ENCODE assay signal across 11 cellular contexts in the genomic region with DNA sequence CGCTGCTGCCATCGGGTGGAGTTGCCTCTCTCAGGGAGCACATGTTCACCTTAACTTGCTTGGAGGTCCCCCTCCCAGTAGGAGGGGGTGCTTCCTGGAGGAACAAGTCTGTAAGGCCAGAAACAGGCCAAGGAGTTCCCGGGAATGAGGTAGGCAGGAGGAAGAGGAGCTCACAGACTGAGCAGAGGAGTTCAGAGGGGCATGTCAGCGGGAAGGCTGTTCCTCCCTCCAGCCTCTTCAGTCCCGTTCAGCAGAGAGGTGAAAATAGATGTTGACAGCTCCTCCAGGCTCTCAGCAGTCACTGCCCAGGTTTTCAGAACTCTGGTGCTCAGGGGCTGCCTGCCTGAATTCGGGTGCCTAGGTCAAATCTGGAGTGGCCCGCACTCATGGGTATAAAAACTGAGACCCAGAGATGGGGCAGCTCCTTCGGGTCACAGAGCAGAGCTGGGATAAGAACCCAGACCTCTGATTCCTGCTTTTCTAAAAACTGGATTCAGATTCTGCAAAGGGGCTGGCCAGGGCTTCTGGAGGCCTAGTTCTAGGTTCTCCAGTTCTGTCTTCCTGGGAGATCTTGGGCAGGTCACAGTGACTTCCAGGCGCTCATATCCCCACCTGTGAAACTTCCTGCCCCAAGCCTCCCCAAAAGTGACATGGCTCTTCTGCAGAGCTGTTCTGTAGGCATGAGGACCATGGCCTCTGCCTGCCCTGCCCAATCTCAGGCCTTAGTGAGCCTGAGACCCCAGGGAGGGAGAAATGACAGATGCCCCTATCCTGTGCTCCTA. TPM values are rescaled to one million over a fixed set of nuclear protein-coding genes. Genes with fewer than 3 reads are reported as not detected.
DNase-seq lines count a peak whose midpoint lies in the region; ATAC-seq and TF ChIP-seq lines count a peak whose summit lies in the region.
"Had no signal": no experiment of that assay in that cellular context is flagged by ENCODE, and none has a peak within 500 bp of the region (broad histone marks: within the 10 kb centered on the region; RNA-seq: fewer than 3 reads in every experiment).

No MANE protein-coding gene starts in this region.

- DNase-seq in stimulated activated naive CD8-positive, alpha-beta T cell treated with anti-CD3 and anti-CD28 coated beads, Interleukin-15, amount 100 ng/mL, for 72 hours = no peak
- DNase-seq in endothelial cell (ENCODE audit: low spot score) (no peak), neural progenitor cell (ENCODE audit: low spot score) (no peak), Calu3 (no peak), HPDE6-E6E7 (ENCODE audit: extremely low spot score) (no peak)
- DNase-seq: activated CD4-positive, alpha-beta T cell treated with anti-CD3 and anti-CD28 coated beads for 48 hours; NCI-H510A treated with DMSO at 0.1 percent for 48 hours; SIG-M5 had no signal

- peaks cover 15% of the 10 kb centered on the region for H3K4me1 ChIP-seq in neural progenitor cell

- peak overlapping the region; percentile 76 for H3K27ac Mint-ChIP-seq in stimulated activated naive CD8-positive, alpha-beta T cell treated with anti-CD3 and anti-CD28 coated beads, Interleukin-15, Interleukin-2, amounts not matched to agents 100 ng/mL and 50 ng/mL, for 24 hours
- peak overlapping the region in 1 of 2 donors; percentile 93 for H3K27ac Mint-ChIP-seq in stimulated activated naive CD8-positive, alpha-beta T cell treated with anti-CD3 and anti-CD28 coated beads, Interleukin-15, amount 100 ng/mL, for 72 hours
- H3K27ac Mint-ChIP-seq in endothelial cell (ENCODE audit: unreplicated experiment) (peak overlapping the region; percentile 42), neural progenitor cell (peak overlapping the region; percentile 53), Calu3 (ENCODE audit: unreplicated experiment) (no peak overlapping the region)

- no peaks in the 10 kb centered on the region for H3K9me3 Mint-ChIP-seq in stimulated activated naive CD8-positive, alpha-beta T cell treated with anti-CD3 and anti-CD28 coated beads, Interleukin-15, Interleukin-2, amounts not matched to agents 100 ng/mL and 50 ng/mL, for 24 hours
- no peaks in the 10 kb centered on the region for H3K9me3 Mint-ChIP-seq in stimulated activated naive CD8-positive, alpha-beta T cell treated with anti-CD3 and anti-CD28 coated beads, Interleukin-15, amount 100 ng/mL, for 72 hours
- no peaks in the 10 kb centered on the region for H3K9me3 Mint-ChIP-seq in endothelial cell (ENCODE audit: unreplicated experiment)
- no peaks in the 10 kb centered on the region for H3K9me3 Mint-ChIP-seq in neural progenitor cell
- no peaks in the 10 kb centered on the region for H3K9me3 Mint-ChIP-seq in Calu3 (ENCODE audit: low read depth, unreplicated experiment)

- no peaks in the 10 kb centered on the region for H3K27me3 Mint-ChIP-seq in stimulated activated naive CD8-positive, alpha-beta T cell treated with anti-CD3 and anti-CD28 coated beads, Interleukin-15, Interleukin-2, amounts not matched to agents 100 ng/mL and 50 ng/mL, for 24 hours
- H3K27me3 Mint-ChIP-seq in stimulated activated naive CD8-positive, alpha-beta T cell treated with anti-CD3 and anti-CD28 coated beads, Interleukin-15, amount 100 ng/mL, for 72 hours = no peaks in the 10 kb centered on the region
- H3K27me3 Mint-ChIP-seq in endothelial cell (ENCODE audit: unreplicated experiment) (peaks cover 20% of the 10 kb centered on the region), neural progenitor cell (ENCODE audit: insufficient read depth, low read depth) (no peaks in the 10 kb centered on the region), Calu3 (ENCODE audit: unreplicated experiment) (no peaks in the 10 kb centered on the region)

- ATAC-seq in stimulated activated naive CD8-positive, alpha-beta T cell treated with anti-CD3 and anti-CD28 coated beads, Interleukin-15, amount 100 ng/mL, for 72 hours = no peak
- ATAC-seq in HG02981 (IDR thresholded peaks at IDR 0.05; ENCODE audit: unreplicated experiment) = no peak
- no peak for ATAC-seq in GM21360 (IDR thresholded peaks at IDR 0.05; ENCODE audit: unreplicated experiment)

- H3K4me3 Mint-ChIP-seq in stimulated activated naive CD8-positive, alpha-beta T cell treated with anti-CD3 and anti-CD28 coated beads, Interleukin-15, Interleukin-2, amounts not matched to agents 100 ng/mL and 50 ng/mL, for 24 hours = no peak overlapping the region
- H3K4me3 Mint-ChIP-seq in stimulated activated naive CD8-positive, alpha-beta T cell treated with anti-CD3 and anti-CD28 coated beads, Interleukin-15, amount 100 ng/mL, for 72 hours = no peak overlapping the region
- H3K4me3 Mint-ChIP-seq in endothelial cell (ENCODE audit: unreplicated experiment) (no peak overlapping the region), neural progenitor cell (no peak overlapping the region), Calu3 (ENCODE audit: low read depth, unreplicated experiment) (no peak overlapping the region)

- BruUV-seq in Calu3 (replicated peaks; lab: Mats Ljungman, UMichigan) = no TSS peak

- no peaks in the 10 kb centered on the region for H4K20me1 ChIP-seq in neural progenitor cell (ENCODE audit: low read depth)

- no peak for TF ChIP-seq CTCF in endothelial cell (IDR thresholded peaks at IDR 0.05; ENCODE audit: unreplicated experiment)
- no peak for TF ChIP-seq CTCF in neural progenitor cell (IDR thresholded peaks at IDR 0.05)
- no peak for TF ChIP-seq CTCF in Calu3 (IDR thresholded peaks at IDR 0.05; ENCODE audit: unreplicated experiment)

- no peak overlapping the region for H3K4me2 ChIP-seq in neural progenitor cell

- H3K9ac ChIP-seq in neural progenitor cell = no peak overlapping the region

- H2AFZ ChIP-seq in neural progenitor cell (replicated peaks) = no peak overlapping the region

- H3K4me3 ChIP-seq in neural progenitor cell = no peak overlapping the region

- H3K27ac ChIP-seq in neural progenitor cell = peak overlapping the region; percentile 37

- no peaks in the 10 kb centered on the region for H3K27me3 ChIP-seq in neural progenitor cell

- CTCF ChIA-PET in Calu3 (lab: Charles Lee) = interaction anchor here (0.6 to 2.6 kb wide), 5 partner anchors 11 to 410 kb away, joined by 3 to 38 read pairs (median 3); no protein-coding TSS in a partner anchor

- intact Hi-C loops in Calu3 (cut with micrococcal nuclease; ENCODE audit: unreplicated experiment) = no loop called here

- no peaks in the 10 kb centered on the region for H3K36me3 ChIP-seq in neural progenitor cell

- peaks cover 12% of the 10 kb centered on the region for H3K4me1 Mint-ChIP-seq in stimulated activated naive CD8-positive, alpha-beta T cell treated with anti-CD3 and anti-CD28 coated beads, Interleukin-15, Interleukin-2, amounts not matched to agents 100 ng/mL and 50 ng/mL, for 24 hours (ENCODE audit: low read depth)
- peaks cover 28% of the 10 kb centered on the region for H3K4me1 Mint-ChIP-seq in stimulated activated naive CD8-positive, alpha-beta T cell treated with anti-CD3 and anti-CD28 coated beads, Interleukin-15, amount 100 ng/mL, for 72 hours
- H3K4me1 Mint-ChIP-seq in endothelial cell (ENCODE audit: unreplicated experiment) = peaks cover 5% of the 10 kb centered on the region
- H3K4me1 Mint-ChIP-seq in neural progenitor cell = peaks cover 18% of the 10 kb centered on the region
- H3K4me1 Mint-ChIP-seq in Calu3 (ENCODE audit: low read depth, unreplicated experiment) = no peaks in the 10 kb centered on the region

- peaks cover 26% of the 10 kb centered on the region for H3K36me3 Mint-ChIP-seq in stimulated activated naive CD8-positive, alpha-beta T cell treated with anti-CD3 and anti-CD28 coated beads, Interleukin-15, Interleukin-2, amounts not matched to agents 100 ng/mL and 50 ng/mL, for 24 hours (ENCODE audit: low read depth)
- H3K36me3 Mint-ChIP-seq in endothelial cell (ENCODE audit: low read depth, unreplicated experiment) (peaks cover 18% of the 10 kb centered on the region), neural progenitor cell (peaks cover 4% of the 10 kb centered on the region), Calu3 (ENCODE audit: insufficient read depth, unreplicated experiment) (peaks cover 5% of the 10 kb centered on the region)

- H3F3A ChIP-seq in neural progenitor cell (ENCODE audit: low read depth) = no peaks in the 10 kb centered on the region

- H3K9me3 ChIP-seq in neural progenitor cell (ENCODE audit: low read depth) = no peaks in the 10 kb centered on the region

- no peaks in the 10 kb centered on the region for H3K79me2 ChIP-seq in neural progenitor cell (ENCODE audit: low read depth)

RNA-seq across cellular contexts. Expression of gene ATG16L2, which starts 18.3 kb away (rescaled TPM):
- total RNA-seq in endothelial cell (ENCODE audit: unreplicated experiment) (51.0 TPM), neural progenitor cell (ENCODE audit: low replicate concordance) (20.5 and 38.0 TPM in 2 replicates), Calu3 (2022) (28.7 and 29.1 TPM in 2 replicates)

RNA-seq across cellular contexts. Expression of gene STARD10, which starts 38.6 kb away (rescaled TPM):
- total RNA-seq in endothelial cell (ENCODE audit: unreplicated experiment) (13.4 TPM), neural progenitor cell (ENCODE audit: low replicate concordance) (13.0 and 17.7 TPM in 2 replicates), Calu3 (2022) (55.1 and 68.9 TPM in 2 replicates)
